Comparison of ENCODE assay signal across 15 cellular contexts in the genomic region with DNA sequence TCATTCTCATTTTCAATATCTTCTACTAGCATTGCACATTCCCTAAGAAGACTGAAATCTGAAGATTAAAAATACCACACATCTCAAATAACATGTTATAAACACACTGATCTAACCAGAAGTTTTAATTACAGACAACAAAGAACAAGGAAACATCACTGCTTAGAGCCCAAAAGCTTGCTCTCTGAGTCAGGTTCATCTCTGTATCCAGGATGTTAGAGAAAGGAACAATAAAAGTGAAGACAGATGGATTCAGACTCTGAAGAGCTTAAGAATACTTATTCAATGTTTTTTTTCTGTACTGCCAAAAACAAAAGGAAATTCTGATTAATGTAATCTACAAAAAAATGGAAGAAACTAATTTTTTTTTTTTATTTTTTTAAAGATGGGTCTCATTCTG. TPM values are rescaled to one million over a fixed set of nuclear protein-coding genes. Genes with fewer than 3 reads are reported as not detected.
DNase-seq lines count a peak whose midpoint lies in the region; ATAC-seq, FAIRE-seq and TF ChIP-seq lines count a peak whose summit lies in the region.
"Had no signal": no experiment of that assay in that cellular context is flagged by ENCODE, and none has a peak within 500 bp of the region (broad histone marks: within the 10 kb centered on the region; RNA-seq: fewer than 3 reads in every experiment).

No MANE protein-coding gene starts in this region.

- no peaks in the 10 kb centered on the region for H3K27me3 Mint-ChIP-seq in CD8-positive, alpha-beta memory T cell
- H3K27me3 Mint-ChIP-seq: CD4-positive, alpha-beta memory T cell had no signal

- H2BK20ac ChIP-seq in IMR-90 (ENCODE audit: low read depth, low read length), result no peak overlapping the region

- H3K9ac ChIP-seq in IMR-90 (ENCODE audit: low read depth, low read length), result no peak overlapping the region
- H3K9ac ChIP-seq in endothelial cell of umbilical vein (replicated peaks; ENCODE audit: extremely low read depth, insufficient read depth, low read length), result no peak overlapping the region

- no peak overlapping the region for H3K4me3 Mint-ChIP-seq in CD8-positive, alpha-beta memory T cell
- H3K4me3 Mint-ChIP-seq: CD4-positive, alpha-beta memory T cell had no signal

- intact Hi-C loops in IMR-90 (cut with micrococcal nuclease) (no loop called here), PC-9 (cut with micrococcal nuclease; ENCODE audit: unreplicated experiment) (no loop called here), endothelial cell of umbilical vein (cut with micrococcal nuclease) (no loop called here), sigmoid colon (cut with DNase I) (no loop called here)

- H3K23ac ChIP-seq in IMR-90 (ENCODE audit: low read depth, low read length), result no peak overlapping the region

- H3K36me3 ChIP-seq in IMR-90 (ENCODE audit: control insufficient read depth, insufficient read depth, low read length) (peaks cover 5% of the 10 kb centered on the region; the same call in 1 of the 2 replicates), PC-9 (ENCODE audit: low read depth) (peaks cover 38% of the 10 kb centered on the region), endothelial cell of umbilical vein (ENCODE audit: control insufficient read depth in 2 of 2, extremely low read depth in 1 of 2, insufficient read depth in 2 of 2, low read length in 2 of 2) (peaks cover 0 to 6% of the 10 kb centered on the region in 2 experiments), sigmoid colon (peaks cover 0 to 26% (median 0%) of the 10 kb centered on the region in 4 donors)
- H3K36me3 ChIP-seq in CD8-positive, alpha-beta memory T cell (ENCODE audit: insufficient read depth, low read length), result peaks cover 4% of the 10 kb centered on the region

- H4K20me1 ChIP-seq in IMR-90 (ENCODE audit: insufficient read depth, low read length) (peaks cover 24% of the 10 kb centered on the region), PC-9 (ENCODE audit: insufficient read depth) (peaks cover 26% of the 10 kb centered on the region), endothelial cell of umbilical vein (replicated peaks; ENCODE audit: control insufficient read depth, extremely low read depth, insufficient read depth, low read length) (peaks cover 7% of the 10 kb centered on the region)

- POLR2A ChIA-PET in IMR-90 (lab: Charles Lee; ENCODE audit: unreplicated experiment), result interaction anchor here (0.5 kb wide), 1 partner anchor 31 kb away, joined by 3 read pairs; no protein-coding TSS in a partner anchor
- POLR2A ChIA-PET in PC-9 (lab: Charles Lee; ENCODE audit: unreplicated experiment), result no interaction called here
- POLR2A ChIA-PET in endothelial cell of umbilical vein (lab: Charles Lee), result interaction anchor here (0.7 kb wide), 1 partner anchor 49 kb away, joined by 3 read pairs; no protein-coding TSS in a partner anchor
- POLR2A ChIA-PET in CD8-positive, alpha-beta memory T cell (lab: Charles Lee), result no interaction called here

- no peak overlapping the region for H2AFZ ChIP-seq in IMR-90 (replicated peaks; ENCODE audit: low read length, poor library complexity)
- H2AFZ ChIP-seq in PC-9, result no peak overlapping the region
- H2AFZ ChIP-seq in endothelial cell of umbilical vein (ENCODE audit: low read depth, low read length), result no peak overlapping the region

- H4K91ac ChIP-seq in IMR-90 (ENCODE audit: insufficient read depth, low read depth, low read length), result no peak overlapping the region

- no peak for TF ChIP-seq POLR2A in IMR-90 (IDR thresholded peaks at IDR 0.05; ENCODE audit: low read depth, low read length)
- no peak for TF ChIP-seq POLR2A in endothelial cell of umbilical vein (IDR thresholded peaks at IDR 0.05; ENCODE audit: low read depth, low read length)
- TF ChIP-seq POLR2A in sigmoid colon (IDR thresholded peaks at IDR 0.05), result no peak

- BruUV-seq in IMR-90 (replicated peaks; lab: Mats Ljungman, UMichigan) (no TSS peak), PC-9 (replicated peaks; lab: Mats Ljungman, UMichigan) (no TSS peak), endothelial cell of umbilical vein (replicated peaks; lab: Mats Ljungman, UMichigan) (no TSS peak)

- FAIRE-seq in endothelial cell of umbilical vein (lab: Jason Lieb, UNC), result no peak

- H3K79me2 ChIP-seq in PC-9 (ENCODE audit: low read depth) (peaks cover 97% of the 10 kb centered on the region), endothelial cell of umbilical vein (ENCODE audit: control insufficient read depth, insufficient read depth, low read length) (peaks cover 82% of the 10 kb centered on the region)

- no peak overlapping the region for H3K56ac ChIP-seq in IMR-90 (ENCODE audit: extremely low read depth, insufficient read depth, low read length)

- H3K27ac ChIP-seq in IMR-90 (ENCODE audit: insufficient read depth, low read length), result no peak overlapping the region
- H3K27ac ChIP-seq in PC-9, result peak overlapping the region; percentile 32; the same call in 1 of the 2 replicates
- H3K27ac ChIP-seq in endothelial cell of umbilical vein (ENCODE audit: insufficient read depth, low read depth, low read length), result peak overlapping the region; percentile 50
- no peak overlapping the region for H3K27ac ChIP-seq in sigmoid colon
- H3K27ac ChIP-seq in CD8-positive, alpha-beta memory T cell (ENCODE audit: low read depth, low read length), result no peak overlapping the region

- H3F3A ChIP-seq in PC-9 (ENCODE audit: insufficient read depth, low read depth), result peaks cover 13% of the 10 kb centered on the region

- dilution Hi-C loops in IMR-90 (cut with HindIII; ENCODE audit: low sequenced_read_pairs, unreplicated experiment), result no loop called here
- dilution Hi-C loops in endothelial cell of umbilical vein (cut with MboI; ENCODE audit: extremely low pct_ligation_motif_present, low sequenced_read_pairs), result no loop called here

- H3K9me3 Mint-ChIP-seq in CD8-positive, alpha-beta memory T cell, result no peaks in the 10 kb centered on the region
- H3K9me3 Mint-ChIP-seq: CD4-positive, alpha-beta memory T cell had no signal

- no peak overlapping the region for H3K4ac ChIP-seq in IMR-90 (ENCODE audit: low read depth, low read length)

- peaks cover 12 to 22% (median 14%) of the 10 kb centered on the region in 3 donors for H3K4me1 Mint-ChIP-seq in CD8-positive, alpha-beta memory T cell

- CTCF ChIA-PET in IMR-90 (lab: Yijun Ruan, JAX) (interaction anchor here (0.6 to 0.8 kb wide), 2 partner anchors 12 to 195 kb away, joined by 3 read pairs; no protein-coding TSS in a partner anchor), PC-9 (lab: Charles Lee) (no interaction called here), endothelial cell of umbilical vein (lab: Charles Lee) (interaction anchor here (1.1 to 2.3 kb wide), 9 partner anchors 9 to 150 kb away, joined by 3 to 10 read pairs (median 5); partner anchors contain the start of gene FDX1)
- CTCF ChIA-PET in CD8-positive, alpha-beta memory T cell (lab: Charles Lee), result interaction anchor here (1.6 kb wide), 1 partner anchor 97 kb away, joined by 3 read pairs; no protein-coding TSS in a partner anchor

- H2BK15ac ChIP-seq in IMR-90 (ENCODE audit: low read depth, low read length), result no peak overlapping the region

- H3K9me1 ChIP-seq in IMR-90 (ENCODE audit: insufficient read depth, low read length) (peaks cover 6% of the 10 kb centered on the region; the same call in 1 of the 2 replicates), endothelial cell of umbilical vein (replicated peaks; ENCODE audit: control insufficient read depth, extremely low read depth, insufficient read depth, low read length) (no peaks in the 10 kb centered on the region)

- H4K5ac ChIP-seq in IMR-90 (ENCODE audit: low read depth, low read length), result no peak overlapping the region

- TF ChIP-seq CTCF in IMR-90 (conservative IDR thresholded peaks at IDR 0.05; ENCODE audit: low read depth, low read length) (no peak), PC-9 (conservative IDR thresholded peaks at IDR 0.05) (no peak), endothelial cell of umbilical vein (IDR thresholded peaks at IDR 0.05; ENCODE audit: extremely low read depth in 1 of 2, insufficient read depth in 1 of 2, low read depth in 1 of 2, low read length in 2 of 2) (no peak), sigmoid colon (IDR thresholded peaks at IDR 0.05) (no peak)

- DNase-seq in IMR-90, result no peak
- DNase-seq in PC-9, result no peak
- DNase-seq in endothelial cell of umbilical vein (ENCODE audit: low read depth, low spot score), result peak; percentile 82
- DNase-seq in pulmonary artery endothelial cell (ENCODE audit: low read depth, low spot score), result peak; percentile 52
- no peak for DNase-seq in sigmoid colon
- DNase-seq in DMS114 treated with DMSO at 0.1 percent for 48 hours (lab: John Stamatoyannopoulos, UW; ENCODE audit: unreplicated experiment), result no peak
- DNase-seq in CD8-positive, alpha-beta memory T cell, result no peak
- DNase-seq: BE2C; CD4-positive, alpha-beta memory T cell; KG1; MG63; NCI-H1092 treated with DMSO at 0.1 percent for 48 hours; NCI-H1694 treated with DMSO at 0.1 percent for 48 hours; NCI-H446; NCI-H82 had no signal

- H3K14ac ChIP-seq in IMR-90 (replicated peaks; ENCODE audit: low read depth, low read length), result no peak overlapping the region

- H2AK9ac ChIP-seq in IMR-90 (replicated peaks; ENCODE audit: low read depth, low read length, poor library complexity), result no peak overlapping the region

- no peaks in the 10 kb centered on the region for H3K4me1 ChIP-seq in IMR-90 (ENCODE audit: control insufficient read depth, insufficient read depth, low read length)
- 0 out of 2 replicates have a peak, but pooled peaks cover 3% of the 10 kb centered on the region for H3K4me1 ChIP-seq in PC-9 (replicated peaks; ENCODE audit: insufficient read depth)
- H3K4me1 ChIP-seq in endothelial cell of umbilical vein (ENCODE audit: control insufficient read depth, extremely low read depth, insufficient read depth, low read length), result peaks cover 2% of the 10 kb centered on the region
- peaks cover 0 to 13% (median 0%) of the 10 kb centered on the region in 4 donors for H3K4me1 ChIP-seq in sigmoid colon
- no peaks in the 10 kb centered on the region for H3K4me1 ChIP-seq in CD8-positive, alpha-beta memory T cell (ENCODE audit: insufficient read depth, low read length)
- H3K4me1 ChIP-seq: BE2C had no signal

- H3K9me2 ChIP-seq in PC-9 (ENCODE audit: insufficient read depth), result no peaks in the 10 kb centered on the region

- TF ChIP-seq RAD21 in IMR-90 (IDR thresholded peaks at IDR 0.05; ENCODE audit: low read length), result no peak

- H3K4me2 ChIP-seq in IMR-90 (ENCODE audit: low read depth, low read length) (no peak overlapping the region), PC-9 (no peak overlapping the region), endothelial cell of umbilical vein (ENCODE audit: insufficient read depth, low read length) (no peak overlapping the region)

- H2BK5ac ChIP-seq in IMR-90 (ENCODE audit: low read depth, low read length, poor library complexity, severe bottlenecking), result no peak overlapping the region

- H3K27me3 ChIP-seq in IMR-90 (ENCODE audit: control insufficient read depth, insufficient read depth, low read length), result no peaks in the 10 kb centered on the region
- H3K27me3 ChIP-seq in PC-9 (ENCODE audit: insufficient read depth, low read depth), result no peaks in the 10 kb centered on the region
- no peaks in the 10 kb centered on the region for H3K27me3 ChIP-seq in endothelial cell of umbilical vein (ENCODE audit: control insufficient read depth in 2 of 2, insufficient read depth in 2 of 2, low read length in 2 of 2)
- H3K27me3 ChIP-seq in sigmoid colon, result no peaks in the 10 kb centered on the region
- no peaks in the 10 kb centered on the region for H3K27me3 ChIP-seq in CD8-positive, alpha-beta memory T cell (ENCODE audit: insufficient read depth, low read length, poor library complexity, severe bottlenecking)
- H3K27me3 ChIP-seq: BE2C, MG63 had no signal

- no peak overlapping the region for H3K18ac ChIP-seq in IMR-90 (ENCODE audit: low read depth, low read length)

- H2BK120ac ChIP-seq in IMR-90 (ENCODE audit: low read depth, low read length), result no peak overlapping the region

- H3K4me3 ChIP-seq in IMR-90 (ENCODE audit: insufficient read depth, low read depth, low read length) (no peak overlapping the region), PC-9 (no peak overlapping the region), endothelial cell of umbilical vein (replicated peaks in 1 of 3; ENCODE audit: insufficient read depth in 1 of 3, low read depth in 1 of 3, low read length in 3 of 3) (no peak overlapping the region), sigmoid colon (no peak overlapping the region)
- H3K4me3 ChIP-seq in CD8-positive, alpha-beta memory T cell (ENCODE audit: low read length), result no peak overlapping the region
- H3K4me3 ChIP-seq: MG63 had no signal

- peak; percentile 42 for ATAC-seq in IMR-90 (ENCODE audit: low read depth)

- no peak overlapping the region for H4K8ac ChIP-seq in IMR-90 (ENCODE audit: low read depth in 2 of 2, low read length in 2 of 2)

- H3K79me1 ChIP-seq in IMR-90 (ENCODE audit: low read depth in 1 of 2, low read length in 2 of 2), result peaks cover 13 to 48% of the 10 kb centered on the region in 2 experiments; a peak in 3 of 4 replicates

- TF ChIP-seq EP300 in sigmoid colon (IDR thresholded peaks at IDR 0.05), result no peak

- peaks cover 5 to 25% (median 6%) of the 10 kb centered on the region in 3 donors for H3K36me3 Mint-ChIP-seq in CD8-positive, alpha-beta memory T cell

- no peaks in the 10 kb centered on the region for H3K9me3 ChIP-seq in IMR-90 (ENCODE audit: control insufficient read depth, insufficient read depth, low read length)
- no peaks in the 10 kb centered on the region for H3K9me3 ChIP-seq in PC-9 (ENCODE audit: insufficient read depth, low read depth)
- no peaks in the 10 kb centered on the region for H3K9me3 ChIP-seq in endothelial cell of umbilical vein (replicated peaks; ENCODE audit: control insufficient read depth, insufficient read depth, low read length)
- no peaks in the 10 kb centered on the region for H3K9me3 ChIP-seq in sigmoid colon
- H3K9me3 ChIP-seq in CD8-positive, alpha-beta memory T cell (ENCODE audit: low read length), result no peaks in the 10 kb centered on the region
- H3K9me3 ChIP-seq: BE2C, MG63 had no signal

- in situ Hi-C loops in IMR-90 (cut with MboI; ENCODE audit: low sequenced_read_pairs), result no loop called here

- no peak overlapping the region for H2AK5ac ChIP-seq in IMR-90 (ENCODE audit: low read depth, low read length)

- peak overlapping the region in 2 of 8 donors; percentile 22 to 26 for H3K27ac Mint-ChIP-seq in CD8-positive, alpha-beta memory T cell

RNA-seq across cellular contexts. Expression of gene RDX, which starts 16.5 kb away (rescaled TPM):
- total RNA-seq in IMR-90 (2012; rRNA removed), result 61.1 and 135 TPM in 2 replicates
- 60.9 and 72.4 TPM in 2 replicates for polyA plus RNA-seq in IMR-90 (2012; rRNA removed)
- polyA plus RNA-seq in IMR-90 (2012; cell fraction: cytosol; rRNA removed), result 4.0 and 24.5 TPM in 2 replicates
- polyA plus RNA-seq in IMR-90 (2012; cell fraction: nucleus; rRNA removed; ENCODE audit: low replicate concordance), result 2.4 and 38.2 TPM in 2 replicates
- 143 and 196 TPM in 2 replicates for total RNA-seq in PC-9 (2021)
- total RNA-seq in endothelial cell of umbilical vein, result 239 and 280 TPM in 2 replicates
- polyA plus RNA-seq in endothelial cell of umbilical vein, result 33.3 and 47.9 TPM in 2 replicates
- polyA plus RNA-seq in endothelial cell of umbilical vein (2011; cell fraction: cytosol; rRNA removed), result 79.1 and 82.2 TPM in 2 replicates
- 117 and 139 TPM in 2 replicates for polyA plus RNA-seq in endothelial cell of umbilical vein (2011; cell fraction: nucleus; rRNA removed)
- polyA plus RNA-seq in endothelial cell of umbilical vein (2012), result 142 and 171 TPM in 2 replicates
- 112 and 147 TPM in 2 replicates for polyA minus RNA-seq in endothelial cell of umbilical vein
- polyA minus RNA-seq in endothelial cell of umbilical vein (2011; cell fraction: cytosol; rRNA and poly(A)+ RNA removed), result 67.5 TPM
- polyA minus RNA-seq in endothelial cell of umbilical vein (2011; cell fraction: nucleus; rRNA and poly(A)+ RNA removed), result 82.8 and 95.4 TPM in 2 replicates
- 127 and 224 TPM in 2 replicates for total RNA-seq in pulmonary artery endothelial cell
- 100 to 1,000 TPM in 1 of 4 donors, 10 to 100 TPM in 3; 55.6 to 160 (median 71.8) TPM for total RNA-seq in sigmoid colon
- polyA plus RNA-seq in sigmoid colon, result 10 to 100 TPM in 2 of 3 donors, 1 to 10 TPM in 1; 7.9 to 14.4 (median 10.3) TPM
- 10 to 100 TPM; 58.5 to 63.6 TPM for total RNA-seq in CD8-positive, alpha-beta memory T cell
- 17.2 TPM for polyA plus RNA-seq in CD8-positive, alpha-beta memory T cell

Comparison
In these comparisons a context has a peak if more than half of its experiments do, and no peak if none do; other contexts are left out.
1. DNase-seq: peak in endothelial cell of umbilical vein (single experiment) and pulmonary artery endothelial cell (single experiment); none in IMR-90 (single experiment), PC-9 (0 of 2), sigmoid colon (single experiment), DMS114 treated with DMSO at 0.1 percent for 48 hours (single experiment) and CD8-positive, alpha-beta memory T cell (0 of 5).
2. H3K27ac ChIP-seq: peak in PC-9 (single experiment) and endothelial cell of umbilical vein (single experiment); none in IMR-90 (single experiment), sigmoid colon (0 of 4) and CD8-positive, alpha-beta memory T cell (single experiment).
3. POLR2A ChIA-PET loops: an anchor here in IMR-90 (0.5 kb wide) and endothelial cell of umbilical vein (0.7 kb wide); none called in PC-9 and CD8-positive, alpha-beta memory T cell.